In the genomic region with DNA sequence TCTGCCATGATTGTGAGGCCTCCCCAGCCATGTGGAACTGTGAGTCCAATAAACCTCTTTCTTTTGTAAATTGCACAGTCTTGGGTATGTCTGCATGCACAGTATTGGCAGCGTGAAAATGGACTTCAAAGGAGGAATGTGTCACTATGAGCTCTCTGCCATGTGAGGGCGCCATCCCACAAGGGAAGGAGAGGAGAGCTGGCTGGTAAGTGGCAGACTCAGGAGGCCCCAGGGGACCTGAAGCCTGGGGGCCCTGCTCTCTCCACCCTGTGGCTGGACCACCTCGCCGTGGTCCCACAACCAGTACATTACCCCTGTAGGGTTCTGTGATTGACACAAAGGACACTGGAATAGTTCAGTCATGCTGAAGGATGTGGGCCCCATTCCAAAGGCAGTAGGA, we compare ENCODE assay signal across 23 cellular contexts.
DNase-seq lines count a peak whose midpoint lies in the region; ATAC-seq and TF ChIP-seq lines count a peak whose summit lies in the region.
"Had no signal": no experiment of that assay in that cellular context is flagged by ENCODE, and none has a peak within 500 bp of the region (broad histone marks: within the 10 kb centered on the region; RNA-seq: fewer than 3 reads in every experiment).

No MANE protein-coding gene starts in this region.

- H4K20me1 ChIP-seq in KMS-11 (ENCODE audit: insufficient read depth) = no peaks in the 10 kb centered on the region
- H4K20me1 ChIP-seq: BLaER1 had no signal

- no peak overlapping the region for H2AFZ ChIP-seq in KMS-11 (ENCODE audit: low read depth)

- no peak overlapping the region for H3K9ac ChIP-seq in KMS-11
- H3K9ac ChIP-seq: BLaER1 had no signal

- DNase-seq in DMS53 (lab: John Stamatoyannopoulos, UW) (peak; percentile 54), DMS53 treated with DMSO at 0.1 percent for 48 hours (lab: John Stamatoyannopoulos, UW; ENCODE audit: unreplicated experiment) (no peak), cardiac fibroblast (ENCODE audit: low read depth in 2 of 2) (peak in 1 of 2 donors; percentile 9), kidney tubule cell (ENCODE audit: low spot score) (peak; percentile 11), kidney glomerular epithelial cell (lab: John Stamatoyannopoulos, UW) (no peak), posterior cingulate gyrus (no peak)
- DNase-seq: 8988T; activated CD4-positive, alpha-beta T cell treated with anti-CD3 and anti-CD28 coated beads, Interleukin-2, amount 50 U/mL, for 4 hours; activated naive CD4-positive, alpha-beta T cell treated with anti-CD3 and anti-CD28 coated beads for 36 hours; aorta; DMS 273 treated with DMSO at 0.1 percent for 48 hours; HCEC 1CT; left lung; NCI-H1417; NCI-H226; Right ventricle myocardium superior; spleen; T-cell had no signal

- no peak for ATAC-seq in HG03342 (IDR thresholded peaks at IDR 0.05; ENCODE audit: unreplicated experiment)
- ATAC-seq: gastroesophageal sphincter, left lung, T-cell had no signal

- no peak overlapping the region for H3K27ac ChIP-seq in KMS-11
- H3K27ac ChIP-seq: BLaER1, gastroesophageal sphincter, left lung, spleen, suprapubic skin had no signal

- intact Hi-C loops in posterior cingulate gyrus (cut with DNase I) = no loop called here

- H3K36me3 ChIP-seq in KMS-11 (ENCODE audit: insufficient read depth) = no peaks in the 10 kb centered on the region
- H3K36me3 ChIP-seq: BLaER1, gastroesophageal sphincter, left lung, spleen, suprapubic skin had no signal

- H3K27me3 ChIP-seq in KMS-11 (ENCODE audit: insufficient read depth, low read depth) = no peaks in the 10 kb centered on the region
- H3K27me3 ChIP-seq: BLaER1, left lung, suprapubic skin had no signal

- H3K79me2 ChIP-seq in KMS-11 (ENCODE audit: insufficient read depth, low read depth) = no peaks in the 10 kb centered on the region

- TF ChIP-seq CTCF in KMS-11 (conservative IDR thresholded peaks at IDR 0.05; ENCODE audit: low read depth, low read length) = peak; percentile 53
- TF ChIP-seq CTCF in cardiac fibroblast (IDR thresholded peaks at IDR 0.05; ENCODE audit: low read depth, low read length) = peak; percentile 7

- H3K4me3 ChIP-seq in KMS-11 (IDR thresholded peaks at IDR 0.05; ENCODE audit: insufficient read depth, low read depth, low read length) (no peak overlapping the region), cardiac fibroblast (replicated peaks in 1 of 2; ENCODE audit: low read depth in 2 of 2, low read length in 2 of 2) (no peak overlapping the region)
- H3K4me3 ChIP-seq: BLaER1, gastroesophageal sphincter, left lung, spleen, suprapubic skin had no signal

- no peak overlapping the region for H3K4me2 ChIP-seq in KMS-11
- H3K4me2 ChIP-seq: BLaER1 had no signal

- H3K4me1 ChIP-seq in KMS-11 (ENCODE audit: low read depth, poor library complexity, severe bottlenecking) = peaks cover 19% of the 10 kb centered on the region
- H3K4me1 ChIP-seq: BLaER1, gastroesophageal sphincter, left lung, suprapubic skin had no signal

Comparison
In these comparisons a context has a peak if more than half of its experiments do, and no peak if none do; other contexts are left out.
1. DNase-seq: peak in DMS53 (single experiment) and kidney tubule cell (single experiment); none in DMS53 treated with DMSO at 0.1 percent for 48 hours (single experiment), kidney glomerular epithelial cell (single experiment) and posterior cingulate gyrus (0 of 10).